In genomic region chr4:139266583-139267257, GRCh38 we compare ENCODE assay signal across 1 cellular context.
A peak's percentile ranks its signal among the peaks of the same experiment; 100 is the strongest.
TF ChIP-seq lines count a peak whose summit lies in the region.

No MANE protein-coding gene starts in this region.

TF ChIP-seq in K562, 482 proteins besides CTCF, POLR2A, EP300 and RAD21 (continued from another document):
- no peak for TF ChIP-seq RHOXF2B (CRISPR knock-in tag; conservative IDR thresholded peaks at IDR 0.05)
- no peak for TF ChIP-seq MED1 (CRISPR knock-in tag; IDR thresholded peaks at IDR 0.05; ENCODE audit: borderline replicate concordance)
- TF ChIP-seq PHTF2 (CRISPR knock-in tag; IDR thresholded peaks at IDR 0.05) = no peak
- no peak for TF ChIP-seq ZC3H4 (CRISPR knock-in tag; IDR thresholded peaks at IDR 0.05; ENCODE audit: borderline replicate concordance)
- TF ChIP-seq ZNF395 (CRISPR knock-in tag; IDR thresholded peaks at IDR 0.05) = no peak
- TF ChIP-seq PRPF4 (IDR thresholded peaks at IDR 0.05; ENCODE audit: insufficient read depth, low read depth, low read length, poor library complexity, severe bottlenecking) = no peak
- peak; percentile 94 for TF ChIP-seq TEAD4 (IDR thresholded peaks at IDR 0.05; ENCODE audit: low read length)
- no peak for TF ChIP-seq TEAD4 (CRISPR knock-in tag; IDR thresholded peaks at IDR 0.05; ENCODE audit: borderline replicate concordance)
- TF ChIP-seq TRIM28 (IDR thresholded peaks at IDR 0.05) = peak; percentile 74; the same call in 1 of the 2 replicates
- TF ChIP-seq ZNF75A (CRISPR knock-in tag; IDR thresholded peaks at IDR 0.05) = no peak
- TF ChIP-seq KHSRP (IDR thresholded peaks at IDR 0.05) = no peak
- TF ChIP-seq ZBTB43 (CRISPR knock-in tag; IDR thresholded peaks at IDR 0.05) = no peak
- no peak for TF ChIP-seq ZNF384 (IDR thresholded peaks at IDR 0.05; ENCODE audit: low read depth, low read length)
- TF ChIP-seq RUNX1 (IDR thresholded peaks at IDR 0.05; ENCODE audit: low read depth) = peak; percentile 90
- TF ChIP-seq JUND (IDR thresholded peaks at IDR 0.05; ENCODE audit: borderline replicate concordance, low read depth, low read length) = peak; percentile 77
- peak; percentile 73; the same call in 2 of the 3 replicates for TF ChIP-seq JUND (tag; IDR thresholded peaks at IDR 0.05; ENCODE audit: borderline replicate concordance, low read depth, low read length)
- no peak for TF ChIP-seq HMG20B (CRISPR knock-in tag; IDR thresholded peaks at IDR 0.05)
- peak; percentile 19 for TF ChIP-seq SMARCB1 (IDR thresholded peaks at IDR 0.05; ENCODE audit: insufficient read length, low read depth)
- peak; percentile 44; the same call in 1 of the 2 replicates for TF ChIP-seq MYC (IDR thresholded peaks at IDR 0.05; ENCODE audit: low read depth, low read length)
- TF ChIP-seq MYC (CRISPR knock-in tag; IDR thresholded peaks at IDR 0.05; ENCODE audit: borderline replicate concordance, low read depth) = no peak
- peak; percentile 36 for TF ChIP-seq CREM (IDR thresholded peaks at IDR 0.05; ENCODE audit: low read depth)
- no peak for TF ChIP-seq ZNF436 (CRISPR knock-in tag; IDR thresholded peaks at IDR 0.05)
- no peak for TF ChIP-seq NONO (IDR thresholded peaks at IDR 0.05; ENCODE audit: low read depth in 2 of 2, low read length in 1 of 2)
- no peak for TF ChIP-seq PURB (CRISPR knock-in tag; IDR thresholded peaks at IDR 0.05; ENCODE audit: low read depth)
- peak; percentile 92; the same call in 1 of the 2 replicates for TF ChIP-seq NBN (IDR thresholded peaks at IDR 0.05; ENCODE audit: low read depth)
- peak; percentile 91; the same call in 1 of the 2 replicates for TF ChIP-seq ZNF609 (CRISPR knock-in tag; IDR thresholded peaks at IDR 0.05; ENCODE audit: borderline replicate concordance)
- TF ChIP-seq FOXK2 (conservative IDR thresholded peaks at IDR 0.05 in 1 of 2, IDR thresholded peaks at IDR 0.05 in 1 of 2; ENCODE audit: low read depth in 2 of 2) = peak; percentile 83 to 84
- TF ChIP-seq ZNF408 (CRISPR knock-in tag; IDR thresholded peaks at IDR 0.05; ENCODE audit: low read depth) = no peak
- no peak for TF ChIP-seq ZC3H11A (IDR thresholded peaks at IDR 0.05; ENCODE audit: low read depth, low read length)
- TF ChIP-seq POU5F1 (IDR thresholded peaks at IDR 0.05; ENCODE audit: borderline replicate concordance, low read depth, low read length, partially characterized antibody) = no peak
- TF ChIP-seq TCF3 (CRISPR knock-in tag; IDR thresholded peaks at IDR 0.05) = peak; percentile 87
- no peak; the same call in 1 of the 2 replicates for TF ChIP-seq BCOR (IDR thresholded peaks at IDR 0.05)
- TF ChIP-seq KLF1 (tag; IDR thresholded peaks at IDR 0.05) = no peak
- no peak for TF ChIP-seq ZNF253 (CRISPR knock-in tag; conservative IDR thresholded peaks at IDR 0.05)
- TF ChIP-seq SIN3A (IDR thresholded peaks at IDR 0.05; ENCODE audit: borderline replicate concordance in 2 of 2, control insufficient read depth in 1 of 2, low read depth in 2 of 2, low read length in 2 of 2) = no peak
- no peak for TF ChIP-seq SIX5 (IDR thresholded peaks at IDR 0.05; ENCODE audit: borderline replicate concordance in 1 of 2, insufficient read depth in 1 of 2, low read depth in 1 of 2, low read length in 2 of 2)
- TF ChIP-seq FOXP1 (CRISPR knock-in tag; IDR thresholded peaks at IDR 0.05) = no peak
- peak; percentile 86 for TF ChIP-seq HES1 (IDR thresholded peaks at IDR 0.05; ENCODE audit: low read depth)
- no peak; the same call in 1 of the 2 replicates for TF ChIP-seq ZNF644 (tag; IDR thresholded peaks at IDR 0.05; ENCODE audit: low read depth)
- no peak for TF ChIP-seq SMC3 (conservative IDR thresholded peaks at IDR 0.05; ENCODE audit: insufficient read depth, low read depth, low read length)
- TF ChIP-seq HLTF (IDR thresholded peaks at IDR 0.05) = no peak
- no peak for TF ChIP-seq FOXO4 (CRISPR knock-in tag; IDR thresholded peaks at IDR 0.05)
- no peak for TF ChIP-seq GATAD2A (IDR thresholded peaks at IDR 0.05)
- TF ChIP-seq ZNF445 (CRISPR knock-in tag; IDR thresholded peaks at IDR 0.05; ENCODE audit: low read depth) = no peak
- peak; percentile 34; the same call in 1 of the 2 replicates for TF ChIP-seq MAFG (tag; conservative IDR thresholded peaks at IDR 0.05)
- TF ChIP-seq POLR3G (IDR thresholded peaks at IDR 0.05; ENCODE audit: extremely low read depth, insufficient read length, insufficient replicate concordance) = no peak
- no peak for TF ChIP-seq ATF1 (CRISPR knock-in tag; IDR thresholded peaks at IDR 0.05)
- TF ChIP-seq ATF1 (tag; IDR thresholded peaks at IDR 0.05) = peak; percentile 42; the same call in 1 of the 2 replicates
- peak; percentile 49 for TF ChIP-seq NFE2 (IDR thresholded peaks at IDR 0.05; ENCODE audit: low read depth)
- TF ChIP-seq HOMEZ (CRISPR knock-in tag; IDR thresholded peaks at IDR 0.05) = no peak
- TF ChIP-seq ZBTB33 (CRISPR knock-in tag; IDR thresholded peaks at IDR 0.05) = peak; percentile 59
- TF ChIP-seq ZNF778 (CRISPR knock-in tag; IDR thresholded peaks at IDR 0.05) = no peak
- TF ChIP-seq NEUROD1 (IDR thresholded peaks at IDR 0.05; ENCODE audit: borderline replicate concordance, low read depth, low read length, partially characterized antibody) = peak; percentile 59
- no peak for TF ChIP-seq POLR3A (IDR thresholded peaks at IDR 0.05; ENCODE audit: borderline replicate concordance, extremely low read depth, insufficient read depth, insufficient read length)
- peak; percentile 74 for TF ChIP-seq L3MBTL2 (IDR thresholded peaks at IDR 0.05)
- peak; percentile 97 for TF ChIP-seq HDAC2 (IDR thresholded peaks at IDR 0.05)
